Comparison of ENCODE assay signal across 1 cellular context in the genomic region with DNA sequence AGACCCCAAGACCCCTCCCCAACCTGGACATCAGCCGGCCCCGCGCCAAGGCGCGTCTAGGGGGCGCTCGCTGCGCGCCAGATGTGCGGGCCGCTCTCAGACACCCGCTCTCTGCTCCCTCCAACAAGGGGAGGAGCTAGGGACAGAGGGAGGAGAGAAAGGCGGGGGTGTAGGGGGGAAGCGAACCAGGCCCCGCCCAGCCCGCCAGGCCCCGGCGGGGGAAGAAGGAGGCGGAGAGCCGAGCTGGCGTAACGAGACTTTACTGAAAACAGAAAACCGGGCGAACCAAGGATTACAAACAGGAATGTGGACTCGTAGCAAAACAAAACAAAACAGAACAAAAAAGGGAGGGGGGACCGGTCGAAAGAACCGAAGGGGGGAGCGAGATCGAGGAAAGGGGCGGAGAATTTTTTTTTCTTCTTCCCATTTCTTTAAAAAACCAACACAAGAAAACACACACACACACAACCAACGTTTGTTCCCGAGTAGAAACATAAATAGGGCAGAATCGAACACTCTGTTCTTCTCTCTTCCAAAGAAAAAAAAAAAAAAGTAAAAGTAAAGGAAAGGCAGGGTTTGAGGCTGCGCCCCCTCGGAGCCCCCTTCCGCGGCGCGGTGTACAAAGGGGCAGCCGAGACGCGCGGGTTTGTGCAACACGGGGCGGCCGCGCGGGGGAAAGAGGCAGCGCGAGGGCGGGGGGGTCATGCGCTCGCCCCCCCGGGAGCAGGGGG.
TF ChIP-seq lines count a peak whose summit lies in the region.

No MANE protein-coding gene starts in this region.

TF ChIP-seq in HepG2, 621 proteins besides CTCF, POLR2A, EP300 and RAD21 (continued from another document and continues in another):
- TF ChIP-seq, protein P1, sequence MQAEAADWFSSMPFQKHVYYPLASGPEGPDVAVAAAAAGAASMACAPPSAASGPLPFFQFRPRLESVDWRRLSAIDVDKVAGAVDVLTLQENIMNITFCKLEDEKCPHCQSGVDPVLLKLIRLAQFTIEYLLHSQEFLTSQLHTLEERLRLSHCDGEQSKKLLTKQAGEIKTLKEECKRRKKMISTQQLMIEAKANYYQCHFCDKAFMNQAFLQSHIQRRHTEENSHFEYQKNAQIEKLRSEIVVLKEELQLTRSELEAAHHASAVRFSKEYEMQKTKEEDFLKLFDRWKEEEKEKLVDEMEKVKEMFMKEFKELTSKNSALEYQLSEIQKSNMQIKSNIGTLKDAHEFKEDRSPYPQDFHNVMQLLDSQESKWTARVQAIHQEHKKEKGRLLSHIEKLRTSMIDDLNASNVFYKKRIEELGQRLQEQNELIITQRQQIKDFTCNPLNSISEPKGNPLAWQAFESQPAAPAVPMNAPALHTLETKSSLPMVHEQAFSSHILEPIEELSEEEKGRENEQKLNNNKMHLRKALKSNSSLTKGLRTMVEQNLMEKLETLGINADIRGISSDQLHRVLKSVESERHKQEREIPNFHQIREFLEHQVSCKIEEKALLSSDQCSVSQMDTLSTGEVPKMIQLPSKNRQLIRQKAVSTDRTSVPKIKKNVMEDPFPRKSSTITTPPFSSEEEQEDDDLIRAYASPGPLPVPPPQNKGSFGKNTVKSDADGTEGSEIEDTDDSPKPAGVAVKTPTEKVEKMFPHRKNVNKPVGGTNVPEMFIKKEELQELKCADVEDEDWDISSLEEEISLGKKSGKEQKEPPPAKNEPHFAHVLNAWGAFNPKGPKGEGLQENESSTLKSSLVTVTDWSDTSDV (CRISPR knock-in tag; IDR thresholded peaks at IDR 0.05): peak; percentile 29; the same call in 1 of the 2 replicates
- TF ChIP-seq CEBPB (IDR thresholded peaks at IDR 0.05; ENCODE audit: borderline replicate concordance, low read depth, low read length) (no peak), ZNF34 (CRISPR knock-in tag; IDR thresholded peaks at IDR 0.05; ENCODE audit: borderline replicate concordance) (no peak), PHF20 (CRISPR knock-in tag; IDR thresholded peaks at IDR 0.05) (no peak; the same call in 1 of the 2 replicates), SP1 (IDR thresholded peaks at IDR 0.05) (no peak), SP1 (CRISPR knock-in tag; IDR thresholded peaks at IDR 0.05) (peak; percentile 76), NONO (IDR thresholded peaks at IDR 0.05) (no peak), NONO (CRISPR knock-in tag; conservative IDR thresholded peaks at IDR 0.05) (peak; percentile 76), ZNF468 (CRISPR knock-in tag; IDR thresholded peaks at IDR 0.05) (no peak), ZMYM2 (CRISPR knock-in tag; IDR thresholded peaks at IDR 0.05) (no peak), MTA3 (CRISPR knock-in tag; IDR thresholded peaks at IDR 0.05) (no peak), ATM (IDR thresholded peaks at IDR 0.05; ENCODE audit: borderline replicate concordance) (no peak), FOXJ3 (CRISPR knock-in tag; IDR thresholded peaks at IDR 0.05; ENCODE audit: borderline replicate concordance) (peak; percentile 19; the same call in 1 of the 2 replicates), POLR2G (IDR thresholded peaks at IDR 0.05; ENCODE audit: low read depth, low read length) (peak; percentile 74), ZNF33B (CRISPR knock-in tag; IDR thresholded peaks at IDR 0.05) (peak; percentile 40; the same call in 1 of the 2 replicates), ZNF777 (CRISPR knock-in tag; IDR thresholded peaks at IDR 0.05) (no peak), TOE1 (CRISPR knock-in tag; IDR thresholded peaks at IDR 0.05) (no peak), YEATS4 (CRISPR knock-in tag; IDR thresholded peaks at IDR 0.05; ENCODE audit: borderline replicate concordance) (no peak), ZNF136 (CRISPR knock-in tag; IDR thresholded peaks at IDR 0.05; ENCODE audit: low read depth) (0 out of 2 replicates have a peak, but pooled peaks have one; percentile 32), SRY (CRISPR knock-in tag; IDR thresholded peaks at IDR 0.05) (no peak), MAFG (CRISPR knock-in tag; IDR thresholded peaks at IDR 0.05) (no peak), AHR (CRISPR knock-in tag; IDR thresholded peaks at IDR 0.05) (0 out of 2 replicates have a peak, but pooled peaks have one; percentile 19), MIER2 (CRISPR knock-in tag; IDR thresholded peaks at IDR 0.05) (no peak), HNRNPLL (IDR thresholded peaks at IDR 0.05; ENCODE audit: low read depth, low read length, poor library complexity, severe bottlenecking) (peak; percentile 83)
- TF ChIP-seq, protein P2, sequence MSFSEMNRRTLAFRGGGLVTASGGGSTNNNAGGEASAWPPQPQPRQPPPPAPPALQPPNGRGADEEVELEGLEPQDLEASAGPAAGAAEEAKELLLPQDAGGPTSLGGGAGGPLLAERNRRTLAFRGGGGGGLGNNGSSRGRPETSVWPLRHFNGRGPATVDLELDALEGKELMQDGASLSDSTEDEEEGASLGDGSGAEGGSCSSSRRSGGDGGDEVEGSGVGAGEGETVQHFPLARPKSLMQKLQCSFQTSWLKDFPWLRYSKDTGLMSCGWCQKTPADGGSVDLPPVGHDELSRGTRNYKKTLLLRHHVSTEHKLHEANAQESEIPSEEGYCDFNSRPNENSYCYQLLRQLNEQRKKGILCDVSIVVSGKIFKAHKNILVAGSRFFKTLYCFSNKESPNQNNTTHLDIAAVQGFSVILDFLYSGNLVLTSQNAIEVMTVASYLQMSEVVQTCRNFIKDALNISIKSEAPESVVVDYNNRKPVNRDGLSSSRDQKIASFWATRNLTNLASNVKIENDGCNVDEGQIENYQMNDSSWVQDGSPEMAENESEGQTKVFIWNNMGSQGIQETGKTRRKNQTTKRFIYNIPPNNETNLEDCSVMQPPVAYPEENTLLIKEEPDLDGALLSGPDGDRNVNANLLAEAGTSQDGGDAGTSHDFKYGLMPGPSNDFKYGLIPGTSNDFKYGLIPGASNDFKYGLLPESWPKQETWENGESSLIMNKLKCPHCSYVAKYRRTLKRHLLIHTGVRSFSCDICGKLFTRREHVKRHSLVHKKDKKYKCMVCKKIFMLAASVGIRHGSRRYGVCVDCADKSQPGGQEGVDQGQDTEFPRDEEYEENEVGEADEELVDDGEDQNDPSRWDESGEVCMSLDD (CRISPR knock-in tag; IDR thresholded peaks at IDR 0.05; ENCODE audit: borderline replicate concordance): 0 out of 2 replicates have a peak, but pooled peaks have one; percentile 56
- TF ChIP-seq, protein P3, sequence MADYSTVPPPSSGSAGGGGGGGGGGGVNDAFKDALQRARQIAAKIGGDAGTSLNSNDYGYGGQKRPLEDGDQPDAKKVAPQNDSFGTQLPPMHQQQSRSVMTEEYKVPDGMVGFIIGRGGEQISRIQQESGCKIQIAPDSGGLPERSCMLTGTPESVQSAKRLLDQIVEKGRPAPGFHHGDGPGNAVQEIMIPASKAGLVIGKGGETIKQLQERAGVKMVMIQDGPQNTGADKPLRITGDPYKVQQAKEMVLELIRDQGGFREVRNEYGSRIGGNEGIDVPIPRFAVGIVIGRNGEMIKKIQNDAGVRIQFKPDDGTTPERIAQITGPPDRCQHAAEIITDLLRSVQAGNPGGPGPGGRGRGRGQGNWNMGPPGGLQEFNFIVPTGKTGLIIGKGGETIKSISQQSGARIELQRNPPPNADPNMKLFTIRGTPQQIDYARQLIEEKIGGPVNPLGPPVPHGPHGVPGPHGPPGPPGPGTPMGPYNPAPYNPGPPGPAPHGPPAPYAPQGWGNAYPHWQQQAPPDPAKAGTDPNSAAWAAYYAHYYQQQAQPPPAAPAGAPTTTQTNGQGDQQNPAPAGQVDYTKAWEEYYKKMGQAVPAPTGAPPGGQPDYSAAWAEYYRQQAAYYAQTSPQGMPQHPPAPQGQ (CRISPR knock-in tag; IDR thresholded peaks at IDR 0.05; ENCODE audit: borderline replicate concordance): no peak
- TF ChIP-seq, protein P4, sequence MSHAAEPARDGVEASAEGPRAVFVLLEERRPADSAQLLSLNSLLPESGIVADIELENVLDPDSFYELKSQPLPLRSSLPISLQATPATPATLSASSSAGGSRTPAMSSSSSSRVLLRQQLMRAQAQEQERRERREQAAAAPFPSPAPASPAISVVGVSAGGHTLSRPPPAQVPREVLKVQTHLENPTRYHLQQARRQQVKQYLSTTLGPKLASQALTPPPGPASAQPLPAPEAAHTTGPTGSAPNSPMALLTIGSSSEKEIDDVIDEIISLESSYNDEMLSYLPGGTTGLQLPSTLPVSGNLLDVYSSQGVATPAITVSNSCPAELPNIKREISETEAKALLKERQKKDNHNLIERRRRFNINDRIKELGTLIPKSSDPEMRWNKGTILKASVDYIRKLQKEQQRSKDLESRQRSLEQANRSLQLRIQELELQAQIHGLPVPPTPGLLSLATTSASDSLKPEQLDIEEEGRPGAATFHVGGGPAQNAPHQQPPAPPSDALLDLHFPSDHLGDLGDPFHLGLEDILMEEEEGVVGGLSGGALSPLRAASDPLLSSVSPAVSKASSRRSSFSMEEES (CRISPR knock-in tag; IDR thresholded peaks at IDR 0.05): no peak
- TF ChIP-seq, protein P5, sequence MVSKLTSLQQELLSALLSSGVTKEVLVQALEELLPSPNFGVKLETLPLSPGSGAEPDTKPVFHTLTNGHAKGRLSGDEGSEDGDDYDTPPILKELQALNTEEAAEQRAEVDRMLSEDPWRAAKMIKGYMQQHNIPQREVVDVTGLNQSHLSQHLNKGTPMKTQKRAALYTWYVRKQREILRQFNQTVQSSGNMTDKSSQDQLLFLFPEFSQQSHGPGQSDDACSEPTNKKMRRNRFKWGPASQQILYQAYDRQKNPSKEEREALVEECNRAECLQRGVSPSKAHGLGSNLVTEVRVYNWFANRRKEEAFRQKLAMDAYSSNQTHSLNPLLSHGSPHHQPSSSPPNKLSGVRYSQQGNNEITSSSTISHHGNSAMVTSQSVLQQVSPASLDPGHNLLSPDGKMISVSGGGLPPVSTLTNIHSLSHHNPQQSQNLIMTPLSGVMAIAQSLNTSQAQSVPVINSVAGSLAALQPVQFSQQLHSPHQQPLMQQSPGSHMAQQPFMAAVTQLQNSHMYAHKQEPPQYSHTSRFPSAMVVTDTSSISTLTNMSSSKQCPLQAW (CRISPR knock-in tag; IDR thresholded peaks at IDR 0.05): peak; percentile 83
- TF ChIP-seq, protein P6, sequence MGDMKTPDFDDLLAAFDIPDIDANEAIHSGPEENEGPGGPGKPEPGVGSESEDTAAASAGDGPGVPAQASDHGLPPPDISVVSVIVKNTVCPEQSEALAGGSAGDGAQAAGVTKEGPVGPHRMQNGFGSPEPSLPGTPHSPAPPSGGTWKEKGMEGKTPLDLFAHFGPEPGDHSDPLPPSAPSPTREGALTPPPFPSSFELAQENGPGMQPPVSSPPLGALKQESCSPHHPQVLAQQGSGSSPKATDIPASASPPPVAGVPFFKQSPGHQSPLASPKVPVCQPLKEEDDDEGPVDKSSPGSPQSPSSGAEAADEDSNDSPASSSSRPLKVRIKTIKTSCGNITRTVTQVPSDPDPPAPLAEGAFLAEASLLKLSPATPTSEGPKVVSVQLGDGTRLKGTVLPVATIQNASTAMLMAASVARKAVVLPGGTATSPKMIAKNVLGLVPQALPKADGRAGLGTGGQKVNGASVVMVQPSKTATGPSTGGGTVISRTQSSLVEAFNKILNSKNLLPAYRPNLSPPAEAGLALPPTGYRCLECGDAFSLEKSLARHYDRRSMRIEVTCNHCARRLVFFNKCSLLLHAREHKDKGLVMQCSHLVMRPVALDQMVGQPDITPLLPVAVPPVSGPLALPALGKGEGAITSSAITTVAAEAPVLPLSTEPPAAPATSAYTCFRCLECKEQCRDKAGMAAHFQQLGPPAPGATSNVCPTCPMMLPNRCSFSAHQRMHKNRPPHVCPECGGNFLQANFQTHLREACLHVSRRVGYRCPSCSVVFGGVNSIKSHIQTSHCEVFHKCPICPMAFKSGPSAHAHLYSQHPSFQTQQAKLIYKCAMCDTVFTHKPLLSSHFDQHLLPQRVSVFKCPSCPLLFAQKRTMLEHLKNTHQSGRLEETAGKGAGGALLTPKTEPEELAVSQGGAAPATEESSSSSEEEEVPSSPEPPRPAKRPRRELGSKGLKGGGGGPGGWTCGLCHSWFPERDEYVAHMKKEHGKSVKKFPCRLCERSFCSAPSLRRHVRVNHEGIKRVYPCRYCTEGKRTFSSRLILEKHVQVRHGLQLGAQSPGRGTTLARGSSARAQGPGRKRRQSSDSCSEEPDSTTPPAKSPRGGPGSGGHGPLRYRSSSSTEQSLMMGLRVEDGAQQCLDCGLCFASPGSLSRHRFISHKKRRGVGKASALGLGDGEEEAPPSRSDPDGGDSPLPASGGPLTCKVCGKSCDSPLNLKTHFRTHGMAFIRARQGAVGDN (CRISPR knock-in tag; IDR thresholded peaks at IDR 0.05): peak; percentile 76
- TF ChIP-seq, protein P7, sequence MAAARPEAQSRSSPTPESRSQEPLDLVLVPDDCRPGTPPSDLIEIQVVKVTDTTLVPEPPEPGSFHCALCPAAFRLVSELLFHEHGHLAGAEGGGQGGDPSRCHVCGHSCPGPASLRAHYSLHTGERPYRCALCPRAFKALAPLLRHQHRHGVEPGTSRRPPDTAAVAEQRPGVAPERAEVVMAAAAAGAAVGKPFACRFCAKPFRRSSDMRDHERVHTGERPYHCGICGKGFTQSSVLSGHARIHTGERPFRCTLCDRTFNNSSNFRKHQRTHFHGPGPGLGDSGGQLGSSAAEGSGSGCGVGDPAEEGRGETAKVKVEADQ (CRISPR knock-in tag; IDR thresholded peaks at IDR 0.05; ENCODE audit: borderline replicate concordance): peak; percentile 54; the same call in 1 of the 2 replicates
- TF ChIP-seq, protein P8, sequence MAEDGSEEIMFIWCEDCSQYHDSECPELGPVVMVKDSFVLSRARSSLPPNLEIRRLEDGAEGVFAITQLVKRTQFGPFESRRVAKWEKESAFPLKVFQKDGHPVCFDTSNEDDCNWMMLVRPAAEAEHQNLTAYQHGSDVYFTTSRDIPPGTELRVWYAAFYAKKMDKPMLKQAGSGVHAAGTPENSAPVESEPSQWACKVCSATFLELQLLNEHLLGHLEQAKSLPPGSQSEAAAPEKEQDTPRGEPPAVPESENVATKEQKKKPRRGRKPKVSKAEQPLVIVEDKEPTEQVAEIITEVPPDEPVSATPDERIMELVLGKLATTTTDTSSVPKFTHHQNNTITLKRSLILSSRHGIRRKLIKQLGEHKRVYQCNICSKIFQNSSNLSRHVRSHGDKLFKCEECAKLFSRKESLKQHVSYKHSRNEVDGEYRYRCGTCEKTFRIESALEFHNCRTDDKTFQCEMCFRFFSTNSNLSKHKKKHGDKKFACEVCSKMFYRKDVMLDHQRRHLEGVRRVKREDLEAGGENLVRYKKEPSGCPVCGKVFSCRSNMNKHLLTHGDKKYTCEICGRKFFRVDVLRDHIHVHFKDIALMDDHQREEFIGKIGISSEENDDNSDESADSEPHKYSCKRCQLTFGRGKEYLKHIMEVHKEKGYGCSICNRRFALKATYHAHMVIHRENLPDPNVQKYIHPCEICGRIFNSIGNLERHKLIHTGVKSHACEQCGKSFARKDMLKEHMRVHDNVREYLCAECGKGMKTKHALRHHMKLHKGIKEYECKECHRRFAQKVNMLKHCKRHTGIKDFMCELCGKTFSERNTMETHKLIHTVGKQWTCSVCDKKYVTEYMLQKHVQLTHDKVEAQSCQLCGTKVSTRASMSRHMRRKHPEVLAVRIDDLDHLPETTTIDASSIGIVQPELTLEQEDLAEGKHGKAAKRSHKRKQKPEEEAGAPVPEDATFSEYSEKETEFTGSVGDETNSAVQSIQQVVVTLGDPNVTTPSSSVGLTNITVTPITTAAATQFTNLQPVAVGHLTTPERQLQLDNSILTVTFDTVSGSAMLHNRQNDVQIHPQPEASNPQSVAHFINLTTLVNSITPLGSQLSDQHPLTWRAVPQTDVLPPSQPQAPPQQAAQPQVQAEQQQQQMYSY (CRISPR knock-in tag; IDR thresholded peaks at IDR 0.05): no peak
- TF ChIP-seq, protein P9, sequence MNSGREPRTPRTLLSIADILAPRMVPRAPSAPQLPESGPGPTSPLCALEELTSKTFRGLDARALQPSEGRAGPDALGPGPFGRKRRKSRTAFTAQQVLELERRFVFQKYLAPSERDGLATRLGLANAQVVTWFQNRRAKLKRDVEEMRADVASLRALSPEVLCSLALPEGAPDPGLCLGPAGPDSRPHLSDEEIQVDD (CRISPR knock-in tag; IDR thresholded peaks at IDR 0.05; ENCODE audit: borderline replicate concordance): no peak
- TF ChIP-seq, protein P10, sequence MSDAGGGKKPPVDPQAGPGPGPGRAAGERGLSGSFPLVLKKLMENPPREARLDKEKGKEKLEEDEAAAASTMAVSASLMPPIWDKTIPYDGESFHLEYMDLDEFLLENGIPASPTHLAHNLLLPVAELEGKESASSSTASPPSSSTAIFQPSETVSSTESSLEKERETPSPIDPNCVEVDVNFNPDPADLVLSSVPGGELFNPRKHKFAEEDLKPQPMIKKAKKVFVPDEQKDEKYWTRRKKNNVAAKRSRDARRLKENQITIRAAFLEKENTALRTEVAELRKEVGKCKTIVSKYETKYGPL (CRISPR knock-in tag; IDR thresholded peaks at IDR 0.05): no peak
